1 cellular context compared by ENCODE assay signal in genomic region chr20:51340451-51340840, GRCh38.
TF ChIP-seq lines count a peak whose summit lies in the region.

No MANE protein-coding gene starts in this region.

TF ChIP-seq in WTC11, 78 proteins besides CTCF, POLR2A, EP300 and RAD21 (continued from another document):
- TF ChIP-seq ATF6 (CRISPR knock-in tag; IDR thresholded peaks at IDR 0.05) (no peak), ARID4B (CRISPR knock-in tag; IDR thresholded peaks at IDR 0.05; ENCODE audit: borderline replicate concordance) (no peak), USF2 (CRISPR knock-in tag; IDR thresholded peaks at IDR 0.05) (peak; percentile 79), PRDM15 (CRISPR knock-in tag; IDR thresholded peaks at IDR 0.05) (no peak), TP53 (CRISPR knock-in tag; IDR thresholded peaks at IDR 0.05) (no peak), NR1H2 (CRISPR knock-in tag; IDR thresholded peaks at IDR 0.05) (no peak), CREB1 (CRISPR knock-in tag; IDR thresholded peaks at IDR 0.05) (no peak)
